11 cellular contexts compared by ENCODE assay signal in genomic region chr19:1910169-1910568, GRCh38. TPM values are rescaled to one million over a fixed set of nuclear protein-coding genes. Genes with fewer than 3 reads are reported as not detected.
DNase-seq lines count a peak whose midpoint lies in the region; ATAC-seq and TF ChIP-seq lines count a peak whose summit lies in the region.
"Had no signal": no experiment of that assay in that cellular context is flagged by ENCODE, and none has a peak within 500 bp of the region (broad histone marks: within the 10 kb centered on the region; RNA-seq: fewer than 3 reads in every experiment).

No MANE protein-coding gene starts in this region.

- H2BK120ac ChIP-seq in H9 (ENCODE audit: low read depth, low read length, poor library complexity, severe bottlenecking): no peak overlapping the region

- H3K4ac ChIP-seq in H9 (ENCODE audit: low read depth, low read length): no peak overlapping the region

- H4K8ac ChIP-seq in H9 (replicated peaks; ENCODE audit: insufficient read length, low read depth, low read length): no peak overlapping the region

- no peaks in the 10 kb centered on the region for H3K23me2 ChIP-seq in H9 (ENCODE audit: insufficient read length, low read depth, low read length, poor library complexity, severe bottlenecking)

- H3K4me3 Mint-ChIP-seq in H9 (no peak overlapping the region; a peak in 1 of 5 replicates), brain (peak overlapping the region in 1 of 5 experiments; percentile 24)

- no peak overlapping the region for H3K23ac ChIP-seq in H9 (ENCODE audit: insufficient read length, low read depth, low read length)

- H3K79me1 ChIP-seq in H9 (ENCODE audit: insufficient read depth, low read depth, low read length, poor library complexity, severe bottlenecking): peaks cover 4% of the 10 kb centered on the region

- no peak overlapping the region for H2AFZ ChIP-seq in H9 (ENCODE audit: low read length)

- no peak overlapping the region for H2BK12ac ChIP-seq in H9 (ENCODE audit: insufficient read length, low read depth, low read length)

- H3K27me3 Mint-ChIP-seq in H9 (ENCODE audit: low read depth) (no peaks in the 10 kb centered on the region), brain (no peaks in the 10 kb centered on the region)

- peak; percentile 51 for DNase-seq in AG08396 (ENCODE audit: low spot score)
- no peak for DNase-seq in H9
- DNase-seq in medulla oblongata (ENCODE audit: extremely low spot score): peak; percentile 53
- no peak for DNase-seq in GM20000 (ENCODE audit: low spot score)
- no peak for DNase-seq in stimulated activated naive CD8-positive, alpha-beta T cell treated with anti-CD3 and anti-CD28 coated beads, Interleukin-15, Interleukin-2, amounts not matched to agents 100 U/mL and 50 U/mL, for 24 hours
- DNase-seq in putamen (ENCODE audit: low spot score): no peak
- DNase-seq: activated CD4-positive, alpha-beta T cell treated with anti-CD3 and anti-CD28 coated beads, Interleukin-2, amount 50 U/mL, for 48 hours; activated naive CD4-positive, alpha-beta T cell treated with anti-CD3 and anti-CD28 coated beads, Interleukin-2, amount 50 U/mL, for 16 hours; tibial artery had no signal

- H3K27ac ChIP-seq in H9 (ENCODE audit: insufficient read length, low read depth, low read length): no peak overlapping the region
- H3K27ac ChIP-seq: tibial artery had no signal

- H3K36me3 Mint-ChIP-seq in H9 (ENCODE audit: insufficient read depth in 1 of 3, low read depth in 3 of 3) (peaks cover 11 to 23% (median 15%) of the 10 kb centered on the region in 3 experiments), brain (peaks cover 48% of the 10 kb centered on the region)

- no peak overlapping the region for H3T11ph ChIP-seq in H9 (ENCODE audit: low read length)

- no peak overlapping the region for H3K4me2 ChIP-seq in H9 (ENCODE audit: insufficient read depth, insufficient read length, low read length)

- H2BK15ac ChIP-seq in H9 (ENCODE audit: low read depth, low read length): no peak overlapping the region

- H4K5ac ChIP-seq in H9 (ENCODE audit: insufficient read length, low read depth, low read length): no peak overlapping the region

- H3K18ac ChIP-seq in H9 (ENCODE audit: insufficient read length, low read depth, low read length): no peak overlapping the region

- no peaks in the 10 kb centered on the region for H3K9me3 Mint-ChIP-seq in H9
- H3K9me3 Mint-ChIP-seq in brain: peaks cover 0 to 9% (median 0%) of the 10 kb centered on the region in 5 experiments

- H3K27ac Mint-ChIP-seq in H9: peak overlapping the region in 2 of 3 experiments; percentile 38 to 87; a peak in 4 of 7 replicates
- peak overlapping the region in 4 of 5 experiments; percentile 6 to 55 (median 36) for H3K27ac Mint-ChIP-seq in brain

- no peak overlapping the region; the same call in 1 of the 2 replicates for H3K14ac ChIP-seq in H9 (ENCODE audit: insufficient read depth, low read length)

- H4K91ac ChIP-seq in H9 (ENCODE audit: insufficient read length, low read depth, low read length): no peak overlapping the region

- TF ChIP-seq CTCF in H9 (conservative IDR thresholded peaks at IDR 0.05) (no peak), brain (conservative IDR thresholded peaks at IDR 0.05) (no peak), GM20000 (IDR thresholded peaks at IDR 0.05; ENCODE audit: extremely low read depth, missing control alignments) (no peak)

- H3K9ac ChIP-seq in H9 (ENCODE audit: extremely low read depth, insufficient read length, low read length): no peak overlapping the region

- H4K20me1 ChIP-seq in H9 (ENCODE audit: control insufficient read depth, insufficient read depth, insufficient read length): no peaks in the 10 kb centered on the region

- H3K4me1 Mint-ChIP-seq in H9 (peaks cover 3 to 5% of the 10 kb centered on the region in 2 experiments; a peak in 2 of 4 replicates), brain (peaks cover 20% of the 10 kb centered on the region)

- no peaks in the 10 kb centered on the region for H3K9me3 ChIP-seq in H9 (ENCODE audit: control insufficient read depth, low read depth, low read length)
- H3K9me3 ChIP-seq: tibial artery had no signal

- H3K27me3 ChIP-seq in H9 (ENCODE audit: insufficient read depth, low read length): no peaks in the 10 kb centered on the region
- H3K27me3 ChIP-seq: tibial artery had no signal

- no peak overlapping the region for H2BK20ac ChIP-seq in H9 (ENCODE audit: low read depth, low read length, poor library complexity, severe bottlenecking)

- peaks cover 17% of the 10 kb centered on the region; the same call in 1 of the 2 replicates for H3K79me2 ChIP-seq in H9 (ENCODE audit: insufficient read depth, low read length)

- no peak overlapping the region for H3K56ac ChIP-seq in H9 (ENCODE audit: insufficient read length, low read depth, low read length)

- no peak for ATAC-seq in stimulated activated naive CD8-positive, alpha-beta T cell treated with anti-CD3 and anti-CD28 coated beads, Interleukin-15, Interleukin-2, amounts not matched to agents 100 U/mL and 50 U/mL, for 24 hours
- ATAC-seq in GM19463 (IDR thresholded peaks at IDR 0.05; ENCODE audit: unreplicated experiment): no peak

- no CpG with 5 or more reads among the region's 11 CpGs for WGBS in H9 (ENCODE audit: extremely low coverage, insufficient read length, low lambda C conversion rate)

- H2BK5ac ChIP-seq in H9 (ENCODE audit: insufficient read length, low read length): no peak overlapping the region

- H2AK5ac ChIP-seq in H9 (ENCODE audit: insufficient read length, low read length): no peak overlapping the region

- 0 out of 2 replicates have a peak, but pooled peaks cover 2% of the 10 kb centered on the region for H3K4me1 ChIP-seq in H9 (ENCODE audit: insufficient read depth, low read length)

RNA-seq across cellular contexts. Expression of gene ADAT3, which starts 5.0 kb away (rescaled TPM):
- total RNA-seq in H9 (2021): 12.2 and 12.9 TPM in 2 replicates
- polyA plus RNA-seq in brain (ENCODE audit: insufficient read depth, low read depth, low replicate concordance): 3.8 TPM

RNA-seq across cellular contexts. Expression of gene SCAMP4, which starts 5.0 kb away (rescaled TPM):
- 65.0 and 69.0 TPM in 2 replicates for total RNA-seq in H9 (2021)
- polyA plus RNA-seq in brain (ENCODE audit: insufficient read depth, low read depth, low replicate concordance): 105 TPM

RNA-seq across cellular contexts. Expression of gene ABHD17A, which starts 24.9 kb away (rescaled TPM):
- total RNA-seq in H9 (2021): 47.5 and 50.3 TPM in 2 replicates
- polyA plus RNA-seq in brain (ENCODE audit: insufficient read depth, low read depth, low replicate concordance): 124 TPM

RNA-seq across cellular contexts. Expression of gene CSNK1G2, which starts 30.8 kb away (rescaled TPM):
- total RNA-seq in H9 (2021): 96.6 and 100.0 TPM in 2 replicates
- polyA plus RNA-seq in brain (ENCODE audit: insufficient read depth, low read depth, low replicate concordance): 83.7 TPM

RNA-seq across cellular contexts. Expression of gene KLF16, which starts 46.8 kb away (rescaled TPM):
- total RNA-seq in H9 (2021): 66.5 and 66.8 TPM in 2 replicates
- 22.6 TPM for polyA plus RNA-seq in brain (ENCODE audit: insufficient read depth, low read depth, low replicate concordance)

Comparison
In these comparisons a context has a peak if more than half of its experiments do, and no peak if none do; other contexts are left out.
1. DNase-seq: peak in AG08396 (single experiment) and medulla oblongata (single experiment); none in H9 (single experiment), GM20000 (single experiment), stimulated activated naive CD8-positive, alpha-beta T cell treated with anti-CD3 and anti-CD28 coated beads, Interleukin-15, Interleukin-2, amounts not matched to agents 100 U/mL and 50 U/mL, for 24 hours (single experiment) and putamen (single experiment).